8 cellular contexts compared by ENCODE assay signal in the genomic region with DNA sequence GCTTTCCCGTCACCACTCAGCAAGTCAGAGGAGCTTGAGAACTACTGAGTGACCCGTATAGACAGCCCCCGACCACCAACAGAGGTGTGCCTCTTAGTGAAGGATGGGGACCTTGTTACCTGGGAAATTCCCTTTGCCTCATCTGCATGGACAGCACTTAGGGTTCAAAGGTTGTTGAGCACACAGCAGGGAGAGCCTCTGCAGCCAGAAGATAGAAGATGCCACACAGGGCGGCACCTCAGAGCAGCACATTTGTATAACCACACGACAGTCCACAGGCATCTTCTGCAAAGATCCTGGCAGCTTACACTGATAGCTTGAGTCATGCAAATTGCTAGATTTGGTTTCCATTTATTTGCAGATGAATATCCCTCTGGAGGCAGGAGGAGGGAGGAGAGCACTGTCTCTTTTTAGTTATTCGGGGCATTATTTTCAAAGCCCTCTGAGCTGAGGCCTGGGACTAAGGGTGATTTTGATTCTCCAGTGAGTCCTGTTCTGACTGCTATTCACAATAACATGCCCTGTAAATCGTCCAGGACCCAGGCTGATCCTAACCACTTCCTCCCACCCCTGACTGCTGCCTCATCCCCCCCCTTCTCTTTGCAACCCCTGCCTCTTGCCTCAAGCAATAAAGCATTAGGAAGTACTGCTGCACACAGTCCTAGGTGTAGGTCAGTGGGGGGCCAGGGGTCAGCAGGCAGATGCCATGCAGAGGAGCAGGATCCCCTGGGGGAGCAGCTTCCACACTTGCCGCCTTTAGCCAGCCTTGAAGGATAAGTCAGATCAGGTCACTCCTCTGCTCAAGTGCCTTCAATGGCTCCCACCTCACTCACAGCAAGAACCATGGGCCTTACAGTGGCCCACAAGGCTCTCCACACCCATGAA. TPM values are rescaled to one million over a fixed set of nuclear protein-coding genes. Genes with fewer than 3 reads are reported as not detected.
DNase-seq lines count a peak whose midpoint lies in the region; ATAC-seq and TF ChIP-seq lines count a peak whose summit lies in the region.

No MANE protein-coding gene starts in this region.

- no peaks in the 10 kb centered on the region for H3K79me2 ChIP-seq in Loucy (ENCODE audit: insufficient read depth, low read length)

- H3K9me2 ChIP-seq in Loucy (replicated peaks; ENCODE audit: low read depth, low read length) = no peaks in the 10 kb centered on the region

- no peaks in the 10 kb centered on the region for H4K20me1 ChIP-seq in Loucy (ENCODE audit: insufficient read depth, low read length, poor library complexity, severe bottlenecking)

- peaks cover 0 to 2% (median 0%) of the 10 kb centered on the region in 3 donors for H3K36me3 Mint-ChIP-seq in naive thymus-derived CD8-positive, alpha-beta T cell

- H3K4me3 Mint-ChIP-seq in naive thymus-derived CD8-positive, alpha-beta T cell = peak overlapping the region; percentile 83 to 91 (median 89)

- H3K9me3 Mint-ChIP-seq in naive thymus-derived CD8-positive, alpha-beta T cell = no peaks in the 10 kb centered on the region

- TF ChIP-seq CTCF in Loucy (conservative IDR thresholded peaks at IDR 0.05; ENCODE audit: low read length) = no peak
- no peak for TF ChIP-seq CTCF in dorsolateral prefrontal cortex (IDR thresholded peaks at IDR 0.05 in 54 of 56, conservative IDR thresholded peaks at IDR 0.05 in 2 of 56; ENCODE audit: low read depth in 1 of 56, partially characterized antibody in 56 of 56)

- H3K27me3 Mint-ChIP-seq in naive thymus-derived CD8-positive, alpha-beta T cell = no peaks in the 10 kb centered on the region

- H3K9ac ChIP-seq in Loucy (ENCODE audit: low read depth, low read length, poor library complexity, severe bottlenecking) = peak overlapping the region; percentile 64

- H3K4me1 Mint-ChIP-seq in naive thymus-derived CD8-positive, alpha-beta T cell = peaks cover 46 to 87% (median 70%) of the 10 kb centered on the region in 4 donors

- peak; percentile 23 for DNase-seq in activated T-cell treated with anti-CD3 and anti-CD28 coated beads for 4 hours
- DNase-seq in naive thymus-derived CD8-positive, alpha-beta T cell = peak; percentile 22 to 84 (median 59)
- no peak for DNase-seq in HPDE6-E6E7 (ENCODE audit: extremely low spot score)
- no peak for DNase-seq in dorsolateral prefrontal cortex
- no peak for DNase-seq in Right ventricle myocardium superior

- POLR2A ChIA-PET in naive thymus-derived CD8-positive, alpha-beta T cell (lab: Charles Lee) = interaction anchor here (0.6 to 7.7 kb wide), 8 partner anchors 11 to 1771 kb away, joined by 3 to 199 read pairs (median 4); a partner anchor contains a TSS

- intact Hi-C loops in dorsolateral prefrontal cortex (cut with DNase I) = no loop called here
- intact Hi-C loops in Right ventricle myocardium superior (cut with DNase I) = no loop called here

- peaks cover 31% of the 10 kb centered on the region for H3K4me1 ChIP-seq in Loucy (ENCODE audit: insufficient read depth, low read length, poor library complexity, severe bottlenecking)

- peak overlapping the region; percentile 67 for H3K4me3 ChIP-seq in Loucy (ENCODE audit: low read length, poor library complexity, severe bottlenecking)
- no peak overlapping the region for H3K4me3 ChIP-seq in dorsolateral prefrontal cortex

- peak overlapping the region; percentile 80 to 96 (median 94) for H3K27ac Mint-ChIP-seq in naive thymus-derived CD8-positive, alpha-beta T cell

- H3K27me3 ChIP-seq in Loucy (ENCODE audit: insufficient read depth, low read length, poor library complexity, severe bottlenecking) = no peaks in the 10 kb centered on the region
- H3K27me3 ChIP-seq in dorsolateral prefrontal cortex = peaks cover 0 to 5% (median 0%) of the 10 kb centered on the region in 45 donors

- peak overlapping the region; percentile 96 for H2AFZ ChIP-seq in Loucy (ENCODE audit: low read length)

- no peaks in the 10 kb centered on the region for H3K9me3 ChIP-seq in Loucy (ENCODE audit: insufficient read depth, low read depth, low read length)

- H3K36me3 ChIP-seq in Loucy (ENCODE audit: insufficient read depth, low read length) = no peaks in the 10 kb centered on the region

- peak; percentile 75 for ATAC-seq in GM18861 (IDR thresholded peaks at IDR 0.05; ENCODE audit: unreplicated experiment)
- ATAC-seq in naive thymus-derived CD8-positive, alpha-beta T cell = peak; percentile 93
- no peak for ATAC-seq in HG03280 (IDR thresholded peaks at IDR 0.05; ENCODE audit: unreplicated experiment)
- ATAC-seq in Right ventricle myocardium superior (ENCODE audit: poor library complexity) = no peak

- no peaks in the 10 kb centered on the region for H3F3A ChIP-seq in Loucy (ENCODE audit: low read depth)

- H3K27ac ChIP-seq in dorsolateral prefrontal cortex = peak overlapping the region in 7 of 59 donors; percentile 23 to 42 (median 34)

- H3K4me2 ChIP-seq in Loucy (ENCODE audit: low read depth, low read length, poor library complexity, severe bottlenecking) = peak overlapping the region; percentile 81

RNA-seq across cellular contexts. Expression of a gene that starts 24.6 kb away (rescaled TPM):
- under 1 TPM; 0.52 to 0.77 TPM for total RNA-seq in naive thymus-derived CD8-positive, alpha-beta T cell
- polyA plus RNA-seq in naive thymus-derived CD8-positive, alpha-beta T cell = not detected
- total RNA-seq in dorsolateral prefrontal cortex (10 to 100 TPM in 1 of 120 experiments, 1 to 10 TPM in 55, under 1 TPM in 62, not detected in 2; 0.17 to 11.8 (median 0.94) TPM), Right ventricle myocardium superior (40.4 TPM)

RNA-seq across cellular contexts. Expression of a gene that starts 43.9 kb away (rescaled TPM):
- 1 to 10 TPM in 1 of 2 experiments, under 1 TPM in 1; 0.94 to 1.5 TPM for total RNA-seq in naive thymus-derived CD8-positive, alpha-beta T cell
- under 1 TPM; 0.44 to 0.84 (median 0.81) TPM for polyA plus RNA-seq in naive thymus-derived CD8-positive, alpha-beta T cell
- total RNA-seq in dorsolateral prefrontal cortex = 10 to 100 TPM in 114 of 120 experiments, 1 to 10 TPM in 6; 5.9 to 24.0 (median 14.6) TPM
- 2.8 TPM for total RNA-seq in Right ventricle myocardium superior

RNA-seq across cellular contexts. Expression of a gene that starts 45.0 kb away (rescaled TPM):
- not detected for total RNA-seq in naive thymus-derived CD8-positive, alpha-beta T cell
- polyA plus RNA-seq in naive thymus-derived CD8-positive, alpha-beta T cell = under 1 TPM in 1 of 3 donors, not detected in 2; 0.06 TPM
- 10 to 100 TPM in 2 of 120 experiments, 1 to 10 TPM in 118; 1.1 to 11.4 (median 5.1) TPM for total RNA-seq in dorsolateral prefrontal cortex
- total RNA-seq in Right ventricle myocardium superior = 0.24 TPM

Comparison
In these comparisons a context has a peak if more than half of its experiments do, and no peak if none do; other contexts are left out.
1. ATAC-seq: peak in GM18861 (single experiment) and naive thymus-derived CD8-positive, alpha-beta T cell (2 of 2); none in HG03280 (single experiment) and Right ventricle myocardium superior (single experiment).
2. DNase-seq: peak in activated T-cell treated with anti-CD3 and anti-CD28 coated beads for 4 hours (single experiment) and naive thymus-derived CD8-positive, alpha-beta T cell (10 of 10); none in HPDE6-E6E7 (single experiment), dorsolateral prefrontal cortex (0 of 10) and Right ventricle myocardium superior (single experiment).